In genomic region chr15:85737061-85737460, GRCh38 we compare ENCODE assay signal across 17 cellular contexts.
"Had no signal": no experiment of that assay in that cellular context is flagged by ENCODE, and none has a peak within 500 bp of the region (broad histone marks: within the 10 kb centered on the region; RNA-seq: fewer than 3 reads in every experiment).

No MANE protein-coding gene starts in this region.

- FAIRE-seq: islet of Langerhans had no signal

- H3K27me3 ChIP-seq: stomach, transverse colon had no signal

- ATAC-seq: mucosa of descending colon; naive thymus-derived CD8-positive, alpha-beta T cell; sciatic nerve had no signal

- H3K27ac Mint-ChIP-seq: dendritic cell treated with granulocyte-macrophage colony-stimulating factor and Interleukin-4, amounts not matched to agents 40 ng/mL and 50 ng/mL, for 4 days; endodermal cell had no signal

- DNase-seq: endodermal cell; foreskin melanocyte; hippocampal formation; kidney glomerular epithelial cell; mucosa of descending colon; naive thymus-derived CD8-positive, alpha-beta T cell; posterior cingulate gyrus; stimulated activated CD4-positive, alpha-beta T cell treated with anti-CD3 and anti-CD28 coated beads, Interleukin-2, amount 100 ng/mL, for 24 hours; stimulated activated CD4-positive, alpha-beta T cell treated with anti-CD3 and anti-CD28 coated beads, Interleukin-4, amount 100 ng/mL, for 4 hours; stimulated activated naive CD4-positive, alpha-beta T cell; stomach; substantia nigra; transverse colon had no signal

- H3K4me1 ChIP-seq: transverse colon had no signal

- H3K4me3 Mint-ChIP-seq: dendritic cell treated with granulocyte-macrophage colony-stimulating factor and Interleukin-4, amounts not matched to agents 40 ng/mL and 50 ng/mL, for 4 days; endodermal cell; naive thymus-derived CD8-positive, alpha-beta T cell had no signal

- H3K4me3 ChIP-seq: mucosa of descending colon, stomach, thoracic aorta, transverse colon had no signal

- H3K27ac ChIP-seq: stomach, transverse colon had no signal

- H3K4me1 Mint-ChIP-seq: endodermal cell had no signal

- H3K27me3 Mint-ChIP-seq: dendritic cell treated with granulocyte-macrophage colony-stimulating factor and Interleukin-4, amounts not matched to agents 40 ng/mL and 50 ng/mL, for 4 days; naive thymus-derived CD8-positive, alpha-beta T cell had no signal
